6 cellular contexts compared by ENCODE assay signal in the genomic region with DNA sequence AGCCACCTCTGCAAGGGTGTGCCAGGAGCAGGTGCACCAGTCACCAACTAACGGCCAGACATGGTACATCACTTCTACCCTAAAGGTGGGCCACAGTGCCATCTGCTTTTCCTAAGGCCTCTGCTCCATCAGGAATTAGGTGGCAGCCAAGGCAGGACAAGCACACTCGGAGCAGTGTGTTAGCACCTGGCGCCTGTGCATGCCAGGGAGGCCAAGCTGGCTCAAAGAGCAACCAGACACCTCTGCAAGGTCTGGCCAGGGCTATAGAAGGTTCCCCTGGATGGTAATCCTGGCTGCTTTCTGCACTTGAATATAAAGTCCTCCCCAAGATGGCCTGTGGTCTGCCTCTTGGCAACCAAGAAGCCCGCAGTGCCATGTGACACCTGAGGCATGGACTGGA. TPM values are rescaled to one million over a fixed set of nuclear protein-coding genes. Genes with fewer than 3 reads are reported as not detected.
"Had no signal": no experiment of that assay in that cellular context is flagged by ENCODE, and none has a peak within 500 bp of the region (broad histone marks: within the 10 kb centered on the region; RNA-seq: fewer than 3 reads in every experiment).

No MANE protein-coding gene starts in this region.

RNA-seq across cellular contexts. Expression of a gene that starts 45.4 kb away (rescaled TPM):
- total RNA-seq: NCI-H460, PC-9, Right ventricle myocardium superior, RPMI7951, SJCRH30, SJSA1 had no signal
